8 cellular contexts compared by ENCODE assay signal in genomic region chr7:43649755-43650274, GRCh38.
A peak's percentile ranks its signal among the peaks of the same experiment; 100 is the strongest.
DNase-seq lines count a peak whose midpoint lies in the region; ATAC-seq, FAIRE-seq and TF ChIP-seq lines count a peak whose summit lies in the region.

No MANE protein-coding gene starts in this region.

- H3K4me3 ChIP-seq in RWPE2 (ENCODE audit: severe bottlenecking): no peak overlapping the region
- peak overlapping the region; percentile 19 for H3K4me3 ChIP-seq in astrocyte (ENCODE audit: insufficient read depth, low read depth, low read length)
- no peak overlapping the region for H3K4me3 ChIP-seq in BE2C (ENCODE audit: low read depth, low read length)

- peaks cover 33% of the 10 kb centered on the region for H3K79me2 ChIP-seq in astrocyte (ENCODE audit: insufficient read depth, low read length)

- no peak overlapping the region for H2AFZ ChIP-seq in astrocyte (ENCODE audit: low read depth, low read length)

- H3K4me3 Mint-ChIP-seq in astrocyte (ENCODE audit: unreplicated experiment) (no peak overlapping the region), naive B cell (peak overlapping the region; percentile 75 to 97 (median 90))

- peak overlapping the region; percentile 86 for H3K9ac ChIP-seq in astrocyte (ENCODE audit: low read length)

- H3K27me3 ChIP-seq in RWPE2 (ENCODE audit: insufficient read depth, poor library complexity, severe bottlenecking) (no peaks in the 10 kb centered on the region), astrocyte (ENCODE audit: insufficient read depth, low read length) (no peaks in the 10 kb centered on the region), BE2C (no peaks in the 10 kb centered on the region)

- no peaks in the 10 kb centered on the region for H3K9me3 Mint-ChIP-seq in astrocyte (ENCODE audit: unreplicated experiment)
- peaks cover 0 to 4% (median 0%) of the 10 kb centered on the region in 7 donors for H3K9me3 Mint-ChIP-seq in naive B cell

- peaks cover 56% of the 10 kb centered on the region for H3K4me1 Mint-ChIP-seq in astrocyte (ENCODE audit: low read depth, unreplicated experiment)
- peaks cover 68 to 94% (median 88%) of the 10 kb centered on the region in 3 donors for H3K4me1 Mint-ChIP-seq in naive B cell

- H3K27ac ChIP-seq in RWPE2 (ENCODE audit: poor library complexity, severe bottlenecking): peak overlapping the region; percentile 99
- peak overlapping the region; percentile 99 for H3K27ac ChIP-seq in astrocyte (ENCODE audit: low read depth, low read length)

- H3K27me3 Mint-ChIP-seq in astrocyte (ENCODE audit: low read depth, unreplicated experiment) (no peaks in the 10 kb centered on the region), naive B cell (no peaks in the 10 kb centered on the region)

- ATAC-seq in left ventricle myocardium superior (no peak), HG03039 (IDR thresholded peaks at IDR 0.05; ENCODE audit: unreplicated experiment) (peak; percentile 59), RWPE2 (ENCODE audit: low read depth) (peak; percentile 36), naive B cell (ENCODE audit: low read depth in 2 of 2) (peak; percentile 79 to 87)

- TF ChIP-seq CTCF in RWPE2 (IDR thresholded peaks at IDR 0.05; ENCODE audit: poor library complexity, severe bottlenecking): no peak
- no peak for TF ChIP-seq CTCF in astrocyte (IDR thresholded peaks at IDR 0.05; ENCODE audit: insufficient read depth, low read depth, low read length)
- no peak for TF ChIP-seq CTCF in BE2C (IDR thresholded peaks at IDR 0.05; ENCODE audit: low read depth, low read length)

- peaks cover 55% of the 10 kb centered on the region for H3K4me1 ChIP-seq in RWPE2 (ENCODE audit: insufficient read depth, poor library complexity, severe bottlenecking)
- H3K4me1 ChIP-seq in astrocyte (ENCODE audit: insufficient read depth, low read length): peaks cover 67% of the 10 kb centered on the region
- peaks cover 18% of the 10 kb centered on the region for H3K4me1 ChIP-seq in BE2C

- H4K20me1 ChIP-seq in astrocyte (ENCODE audit: insufficient read depth, low read length): no peaks in the 10 kb centered on the region

- FAIRE-seq in astrocyte (lab: Jason Lieb, UNC): no peak

- intact Hi-C loops in cardiac septum (cut with DNase I) (loop anchor here (2.0 kb wide), 1 partner anchor 67 kb away; the partner anchor contains the start of gene STK17A), left ventricle myocardium superior (cut with micrococcal nuclease) (no loop called here)

- H3K27ac Mint-ChIP-seq in astrocyte (ENCODE audit: unreplicated experiment) (peak overlapping the region; percentile 95), naive B cell (peak overlapping the region; percentile 96 to 100 (median 99))

- H3K9me3 ChIP-seq in RWPE2 (ENCODE audit: severe bottlenecking): no peaks in the 10 kb centered on the region
- H3K9me3 ChIP-seq in astrocyte (ENCODE audit: insufficient read depth, low read depth, low read length): no peaks in the 10 kb centered on the region
- no peaks in the 10 kb centered on the region for H3K9me3 ChIP-seq in BE2C

- peak overlapping the region; percentile 72 for H3K4me2 ChIP-seq in astrocyte (ENCODE audit: low read length)

- H3K36me3 Mint-ChIP-seq in astrocyte (ENCODE audit: low read depth, unreplicated experiment) (peaks cover 3% of the 10 kb centered on the region), naive B cell (peaks cover 8 to 18% of the 10 kb centered on the region in 2 donors)

- H3K36me3 ChIP-seq in RWPE2 (ENCODE audit: low read depth): peaks cover 37% of the 10 kb centered on the region
- H3K36me3 ChIP-seq in astrocyte (ENCODE audit: insufficient read depth, low read length): no peaks in the 10 kb centered on the region
- H3K36me3 ChIP-seq in BE2C: peaks cover 38% of the 10 kb centered on the region

- peak; percentile 84 for DNase-seq in cardiac septum (ENCODE audit: low spot score)
- no peak for DNase-seq in left ventricle myocardium superior
- no peak for DNase-seq in RWPE2 (ENCODE audit: low spot score)
- no peak for DNase-seq in astrocyte (ENCODE audit: low read depth)
- peak; percentile 89 for DNase-seq in naive B cell
- no peak for DNase-seq in BE2C
- no peak for DNase-seq in nucleus accumbens (lab: John Stamatoyannopoulos, UW)

Comparison
In these comparisons a context has a peak if more than half of its experiments do, and no peak if none do; other contexts are left out.
1. DNase-seq: peak in cardiac septum (single experiment) and naive B cell (single experiment); none in left ventricle myocardium superior (single experiment), RWPE2 (single experiment), astrocyte (single experiment), BE2C (single experiment) and nucleus accumbens (0 of 56).